Comparison of ENCODE assay signal across 1 cellular context in genomic region chr12:6459004-6459337, GRCh38.
TF ChIP-seq lines count a peak whose summit lies in the region.

No MANE protein-coding gene starts in this region.

TF ChIP-seq in WTC11, 78 proteins besides CTCF, POLR2A, EP300 and RAD21:
- TF ChIP-seq ESRRA (CRISPR knock-in tag; IDR thresholded peaks at IDR 0.05; ENCODE audit: borderline replicate concordance), result no peak
- no peak for TF ChIP-seq USF2 (CRISPR knock-in tag; IDR thresholded peaks at IDR 0.05)
- no peak for TF ChIP-seq ZNF671 (CRISPR knock-in tag; IDR thresholded peaks at IDR 0.05)
- no peak for TF ChIP-seq SMAD4 (CRISPR knock-in tag; IDR thresholded peaks at IDR 0.05)
- TF ChIP-seq HMGXB4 (CRISPR knock-in tag; IDR thresholded peaks at IDR 0.05), result no peak
- TF ChIP-seq GABPB1 (CRISPR knock-in tag; IDR thresholded peaks at IDR 0.05), result no peak
- TF ChIP-seq ATF2 (CRISPR knock-in tag; IDR thresholded peaks at IDR 0.05; ENCODE audit: borderline replicate concordance, low read depth), result no peak
- no peak for TF ChIP-seq TEAD1 (CRISPR knock-in tag; IDR thresholded peaks at IDR 0.05)
- no peak for TF ChIP-seq TP53 (CRISPR knock-in tag; IDR thresholded peaks at IDR 0.05)
- no peak for TF ChIP-seq ZSCAN18 (CRISPR knock-in tag; IDR thresholded peaks at IDR 0.05)
- no peak for TF ChIP-seq FOXK1 (CRISPR knock-in tag; IDR thresholded peaks at IDR 0.05)
- no peak for TF ChIP-seq SMAD3 (CRISPR knock-in tag; IDR thresholded peaks at IDR 0.05; ENCODE audit: borderline replicate concordance)
- TF ChIP-seq ZNF396 (CRISPR knock-in tag; IDR thresholded peaks at IDR 0.05; ENCODE audit: borderline replicate concordance), result no peak
- TF ChIP-seq AFF4 (CRISPR knock-in tag; IDR thresholded peaks at IDR 0.05; ENCODE audit: borderline replicate concordance), result no peak
- no peak for TF ChIP-seq KAT7 (CRISPR knock-in tag; IDR thresholded peaks at IDR 0.05; ENCODE audit: borderline replicate concordance)
